In the genomic region with DNA sequence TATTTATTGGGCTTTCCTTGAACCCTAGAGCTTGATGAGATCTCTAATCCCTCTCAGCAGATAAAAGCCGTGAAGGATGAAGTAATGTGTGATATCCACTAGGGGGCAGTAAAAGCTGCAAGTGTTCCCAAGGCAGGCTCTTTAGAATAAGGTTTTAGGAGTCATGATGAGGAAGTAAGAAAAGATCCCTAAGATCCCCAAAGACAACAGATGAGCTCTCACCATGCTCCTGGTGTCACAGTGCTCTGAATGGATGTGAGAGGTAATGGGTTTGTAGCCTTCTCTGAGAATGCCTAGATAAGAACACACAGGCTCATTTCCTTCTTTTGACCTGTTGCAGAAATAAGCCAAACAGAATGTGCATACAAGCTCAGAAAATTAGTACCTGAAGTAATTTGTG, we compare ENCODE assay signal across 8 cellular contexts.
DNase-seq lines count a peak whose midpoint lies in the region; ATAC-seq, FAIRE-seq and TF ChIP-seq lines count a peak whose summit lies in the region.

No MANE protein-coding gene starts in this region.

- ATAC-seq in HG02981 (IDR thresholded peaks at IDR 0.05; ENCODE audit: unreplicated experiment) (peak; percentile 83), sciatic nerve (peak; percentile 63)
- no peak for ATAC-seq in activated CD4-positive, alpha-beta T cell treated with anti-CD3 and anti-CD28 coated beads for 36 hours

- H3K27me3 ChIP-seq in AG04450 (ENCODE audit: control insufficient read depth, insufficient read depth, low read length) = no peaks in the 10 kb centered on the region

- H3K27me3 Mint-ChIP-seq in activated CD4-positive, alpha-beta T cell treated with anti-CD3 and anti-CD28 coated beads for 36 hours = peaks cover 4% of the 10 kb centered on the region

- no peak overlapping the region for H3K27ac Mint-ChIP-seq in activated CD4-positive, alpha-beta T cell treated with anti-CD3 and anti-CD28 coated beads for 36 hours

- no peak for DNase-seq in AG04450 (ENCODE audit: low read depth, low spot score)
- peak; percentile 17 for DNase-seq in GM18507 (ENCODE audit: extremely low spot score, insufficient read length, low read depth)
- DNase-seq in NCI-H146 treated with DMSO at 0.1 percent for 48 hours (lab: John Stamatoyannopoulos, UW; ENCODE audit: unreplicated experiment) = peak; percentile 36
- peak; percentile 72 for DNase-seq in SW480 (ENCODE audit: low spot score)
- peak; percentile 55 for DNase-seq in globus pallidus (ENCODE audit: low spot score)
- no peak for DNase-seq in sciatic nerve (ENCODE audit: low spot score)
- DNase-seq in activated CD4-positive, alpha-beta T cell treated with anti-CD3 and anti-CD28 coated beads for 36 hours = no peak

- CTCF ChIA-PET in AG04450 (lab: Charles Lee) = interaction anchor here (0.6 to 1.9 kb wide), 28 partner anchors 9 to 1036 kb away, joined by 3 to 15 read pairs (median 4); no protein-coding TSS in a partner anchor
- CTCF ChIA-PET in activated CD4-positive, alpha-beta T cell treated with anti-CD3 and anti-CD28 coated beads for 36 hours (lab: Charles Lee) = interaction anchor here (0.6 to 1.7 kb wide), 17 partner anchors 11 to 441 kb away, joined by 3 to 12 read pairs (median 4); partner anchors contain the start of gene ITPRID1

- H3K27ac ChIP-seq in AG04450 (ENCODE audit: low read depth, low read length) = no peak overlapping the region

- no peaks in the 10 kb centered on the region for H3K9me3 ChIP-seq in AG04450 (ENCODE audit: control insufficient read depth, insufficient read depth, low read length)

- POLR2A ChIA-PET in AG04450 (lab: Yijun Ruan, JAX) = no interaction called here
- POLR2A ChIA-PET in activated CD4-positive, alpha-beta T cell treated with anti-CD3 and anti-CD28 coated beads for 36 hours (lab: Charles Lee) = no interaction called here

- peak; percentile 73 for TF ChIP-seq CTCF in AG04450 (IDR thresholded peaks at IDR 0.05; ENCODE audit: low read depth, low read length)

- H3K36me3 Mint-ChIP-seq in activated CD4-positive, alpha-beta T cell treated with anti-CD3 and anti-CD28 coated beads for 36 hours (ENCODE audit: low read depth) = no peaks in the 10 kb centered on the region

- FAIRE-seq in GM18507 (lab: Jason Lieb, UNC) = peak; percentile 80

- intact Hi-C loops in sciatic nerve (cut with DNase I) = loop anchor here (10.0 kb wide), 1 partner anchor 191 kb away; no protein-coding TSS in a partner anchor
- intact Hi-C loops in activated CD4-positive, alpha-beta T cell treated with anti-CD3 and anti-CD28 coated beads for 36 hours (cut with DNase I, micrococcal nuclease) = loop anchor here (1.0 to 5.0 kb wide), 5 partner anchors 44 to 293 kb away; no protein-coding TSS in a partner anchor

- no peaks in the 10 kb centered on the region for H3K4me1 Mint-ChIP-seq in activated CD4-positive, alpha-beta T cell treated with anti-CD3 and anti-CD28 coated beads for 36 hours

- no peaks in the 10 kb centered on the region for H3K9me3 Mint-ChIP-seq in activated CD4-positive, alpha-beta T cell treated with anti-CD3 and anti-CD28 coated beads for 36 hours (ENCODE audit: low read depth)

- H3K4me3 Mint-ChIP-seq in activated CD4-positive, alpha-beta T cell treated with anti-CD3 and anti-CD28 coated beads for 36 hours = no peak overlapping the region

- no peak overlapping the region for H3K4me3 ChIP-seq in AG04450 (ENCODE audit: low read depth, low read length)

Comparison
In these comparisons a context has a peak if more than half of its experiments do, and no peak if none do; other contexts are left out.
1. DNase-seq: peak in GM18507 (single experiment), NCI-H146 treated with DMSO at 0.1 percent for 48 hours (single experiment), SW480 (single experiment) and globus pallidus (single experiment); none in AG04450 (single experiment), sciatic nerve (single experiment) and activated CD4-positive, alpha-beta T cell treated with anti-CD3 and anti-CD28 coated beads for 36 hours (single experiment).